Comparison of ENCODE assay signal across 26 cellular contexts in the genomic region with DNA sequence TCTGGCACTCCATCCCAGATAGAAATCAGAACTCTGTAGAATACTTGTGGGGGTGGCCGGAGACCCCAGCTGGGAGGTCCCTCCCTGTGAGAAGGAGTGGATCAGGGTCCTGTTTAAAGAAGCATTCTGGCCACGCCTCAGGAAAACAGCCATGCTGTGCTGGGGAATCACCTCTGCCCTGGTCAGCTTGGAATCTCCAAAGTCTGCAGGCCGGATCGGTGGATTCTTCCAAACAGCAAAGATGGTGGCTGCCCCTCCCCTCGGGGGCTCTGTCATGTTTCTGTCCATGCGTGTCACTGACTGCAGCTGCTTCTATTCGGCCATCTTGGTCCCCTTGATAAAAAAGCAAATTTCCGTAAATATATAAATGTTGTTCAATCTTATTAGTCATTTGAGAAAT.
"Had no signal": no experiment of that assay in that cellular context is flagged by ENCODE, and none has a peak within 500 bp of the region (broad histone marks: within the 10 kb centered on the region; RNA-seq: fewer than 3 reads in every experiment).

No MANE protein-coding gene starts in this region.

- DNase-seq: colonic mucosa; cortex of kidney; effector CD8-positive, alpha-beta T cell; effector memory CD8-positive, alpha-beta T cell; endodermal cell; erythroblast; esophagus squamous epithelium; foreskin fibroblast; foreskin melanocyte; gastrocnemius medialis; glutamatergic neuron; head of caudate nucleus; heart right ventricle; hippocampal formation; islet precursor cell; left cardiac atrium; left ventricle myocardium superior; lower lobe of right lung; mesenchymal stem cell; mucosa of descending colon had no signal

- H3K9me3 Mint-ChIP-seq: endodermal cell had no signal

- H3K27me3 ChIP-seq: colonic mucosa, esophagus squamous epithelium, gastrocnemius medialis, heart right ventricle, left lung had no signal

- H3K4me3 ChIP-seq: colonic mucosa, esophagus squamous epithelium, gastrocnemius medialis, heart right ventricle, left lung, lower lobe of right lung, mucosa of descending colon had no signal

- H3K4me1 ChIP-seq: colonic mucosa, esophagus squamous epithelium, gastrocnemius medialis, heart right ventricle, left lung, lower lobe of right lung had no signal

- FAIRE-seq: endometrium had no signal

- H3K4me3 Mint-ChIP-seq: dendritic cell treated with granulocyte-macrophage colony-stimulating factor and Interleukin-4, amounts not matched to agents 40 ng/mL and 50 ng/mL, for 4 days; effector memory CD8-positive, alpha-beta T cell; endodermal cell; mesothelial cell of epicardium had no signal

- H3K36me3 ChIP-seq: colonic mucosa, esophagus squamous epithelium, gastrocnemius medialis, heart right ventricle, left lung, lower lobe of right lung had no signal

- H3K27ac ChIP-seq: colonic mucosa, epithelial cell of prostate, esophagus squamous epithelium, gastrocnemius medialis, heart right ventricle, left lung, lower lobe of right lung had no signal

- H3K4me1 Mint-ChIP-seq: mesothelial cell of epicardium had no signal

- H3K36me3 Mint-ChIP-seq: mesothelial cell of epicardium had no signal

- H3K27ac Mint-ChIP-seq: dendritic cell treated with granulocyte-macrophage colony-stimulating factor and Interleukin-4, amounts not matched to agents 40 ng/mL and 50 ng/mL, for 4 days; effector memory CD8-positive, alpha-beta T cell; endodermal cell; mesothelial cell of epicardium had no signal

- H3K27me3 Mint-ChIP-seq: dendritic cell treated with granulocyte-macrophage colony-stimulating factor and Interleukin-4, amounts not matched to agents 40 ng/mL and 50 ng/mL, for 4 days; effector memory CD8-positive, alpha-beta T cell had no signal

- H3K9me3 ChIP-seq: colonic mucosa, esophagus squamous epithelium, gastrocnemius medialis, lower lobe of right lung, mucosa of descending colon had no signal

- ATAC-seq: effector memory CD8-positive, alpha-beta T cell; esophagus mucosa; gastrocnemius medialis; heart right ventricle; left cardiac atrium; left lung; left ventricle myocardium superior; lower lobe of right lung; mucosa of descending colon had no signal
